ENCODE assay signal across 9 cellular contexts in genomic region chr17:14351493-14351892, GRCh38. TPM values are rescaled to one million over a fixed set of nuclear protein-coding genes. Genes with fewer than 3 reads are reported as not detected.
A peak's percentile ranks its signal among the peaks of the same experiment; 100 is the strongest.
DNase-seq lines count a peak whose midpoint lies in the region; ATAC-seq lines count a peak whose summit lies in the region.
"Had no signal": no experiment of that assay in that cellular context is flagged by ENCODE, and none has a peak within 500 bp of the region (broad histone marks: within the 10 kb centered on the region; RNA-seq: fewer than 3 reads in every experiment).

No MANE protein-coding gene starts in this region.

- peak overlapping the region; percentile 91 for H3K27ac Mint-ChIP-seq in stimulated activated naive B cell treated with anti-CD40 and anti-IgM and Interleukin-4, amounts not matched to agents 10 μg/mL and 1 μg/mL and 100 μg/mL, for 72 hours
- H3K27ac Mint-ChIP-seq in activated T-helper 2 cell treated with anti-CD3 and anti-CD28 coated beads, Interferon-gamma antibody, Interleukin-2, Interleukin-4, amounts not matched to agents 10 μg/mL and 5 μg/mL and 100 μg/mL, durations not matched to agents 14 hours and 24 hours and 36 hours: no peak overlapping the region

- no peaks in the 10 kb centered on the region for H3K27me3 Mint-ChIP-seq in activated T-cell treated with anti-CD3 and anti-CD28 coated beads, Interleukin-2, amount 50 U/mL, for 4 hours (ENCODE audit: low read depth)
- no peaks in the 10 kb centered on the region for H3K27me3 Mint-ChIP-seq in stimulated activated naive B cell treated with anti-CD40 and anti-IgM and Interleukin-4, amounts not matched to agents 10 μg/mL and 1 μg/mL and 100 μg/mL, for 72 hours
- H3K27me3 Mint-ChIP-seq in activated T-helper 2 cell treated with anti-CD3 and anti-CD28 coated beads, Interferon-gamma antibody, Interleukin-2, Interleukin-4, amounts not matched to agents 10 μg/mL and 5 μg/mL and 100 μg/mL, durations not matched to agents 14 hours and 24 hours and 36 hours (ENCODE audit: low read depth): no peaks in the 10 kb centered on the region

- no peak for DNase-seq in activated T-cell treated with anti-CD3 and anti-CD28 coated beads, Interleukin-2, amount 50 U/mL, for 4 hours
- DNase-seq in activated T-cell treated with anti-CD3 and anti-CD28 coated beads, Interleukin-2, amount 50 U/mL, for 48 hours: no peak
- DNase-seq in NOMO-1 treated with dmso at 0.1 percent for 144 hours (lab: John Stamatoyannopoulos, UW; ENCODE audit: unreplicated experiment) (peak; percentile 31), hepatic stellate cell (ENCODE audit: low spot score) (no peak)
- DNase-seq in stimulated activated naive B cell treated with anti-CD40 and anti-IgM and Interleukin-4, amounts not matched to agents 10 μg/mL and 1 μg/mL and 100 μg/mL, for 72 hours: peak; percentile 57
- DNase-seq in activated T-helper 2 cell treated with anti-CD3 and anti-CD28 coated beads, Interferon-gamma antibody, Interleukin-2, Interleukin-4, amounts not matched to agents 10 μg/mL and 5 μg/mL and 100 μg/mL, durations not matched to agents 14 hours and 24 hours and 36 hours (ENCODE audit: low spot score): no peak
- no peak for DNase-seq in stimulated activated naive CD4-positive, alpha-beta T cell treated with Interleukin-2 at 50 U/mL for 16 hours (lab: John Stamatoyannopoulos, UW)
- DNase-seq: NCI-H187 had no signal

- H3K4me3 Mint-ChIP-seq in activated T-cell treated with anti-CD3 and anti-CD28 coated beads, Interleukin-2, amount 50 U/mL, for 4 hours: no peak overlapping the region
- H3K4me3 Mint-ChIP-seq in stimulated activated naive B cell treated with anti-CD40 and anti-IgM and Interleukin-4, amounts not matched to agents 10 μg/mL and 1 μg/mL and 100 μg/mL, for 72 hours: peak overlapping the region in 1 of 2 donors; percentile 62
- no peak overlapping the region for H3K4me3 Mint-ChIP-seq in activated T-helper 2 cell treated with anti-CD3 and anti-CD28 coated beads, Interferon-gamma antibody, Interleukin-2, Interleukin-4, amounts not matched to agents 10 μg/mL and 5 μg/mL and 100 μg/mL, durations not matched to agents 14 hours and 24 hours and 36 hours (ENCODE audit: low read depth)

- intact Hi-C loops in activated T-helper 2 cell treated with anti-CD3 and anti-CD28 coated beads, Interferon-gamma antibody, Interleukin-2, Interleukin-4, amounts not matched to agents 10 μg/mL and 5 μg/mL and 100 μg/mL, durations not matched to agents 14 hours and 24 hours and 36 hours (cut with micrococcal nuclease): no loop called here

- peaks cover 10% of the 10 kb centered on the region for H3K4me1 Mint-ChIP-seq in activated T-cell treated with anti-CD3 and anti-CD28 coated beads, Interleukin-2, amount 50 U/mL, for 4 hours (ENCODE audit: low read depth)
- H3K4me1 Mint-ChIP-seq in stimulated activated naive B cell treated with anti-CD40 and anti-IgM and Interleukin-4, amounts not matched to agents 10 μg/mL and 1 μg/mL and 100 μg/mL, for 72 hours: peaks cover 32 to 36% of the 10 kb centered on the region in 2 donors
- peaks cover 9% of the 10 kb centered on the region for H3K4me1 Mint-ChIP-seq in activated T-helper 2 cell treated with anti-CD3 and anti-CD28 coated beads, Interferon-gamma antibody, Interleukin-2, Interleukin-4, amounts not matched to agents 10 μg/mL and 5 μg/mL and 100 μg/mL, durations not matched to agents 14 hours and 24 hours and 36 hours (ENCODE audit: low read depth)

- peaks cover 16% of the 10 kb centered on the region for H3K36me3 Mint-ChIP-seq in activated T-cell treated with anti-CD3 and anti-CD28 coated beads, Interleukin-2, amount 50 U/mL, for 4 hours (ENCODE audit: insufficient read depth)
- H3K36me3 Mint-ChIP-seq in stimulated activated naive B cell treated with anti-CD40 and anti-IgM and Interleukin-4, amounts not matched to agents 10 μg/mL and 1 μg/mL and 100 μg/mL, for 72 hours: peaks cover 18 to 21% of the 10 kb centered on the region in 2 donors
- peaks cover 35% of the 10 kb centered on the region for H3K36me3 Mint-ChIP-seq in activated T-helper 2 cell treated with anti-CD3 and anti-CD28 coated beads, Interferon-gamma antibody, Interleukin-2, Interleukin-4, amounts not matched to agents 10 μg/mL and 5 μg/mL and 100 μg/mL, durations not matched to agents 14 hours and 24 hours and 36 hours (ENCODE audit: low read depth)

- no peaks in the 10 kb centered on the region for H3K9me3 Mint-ChIP-seq in activated T-cell treated with anti-CD3 and anti-CD28 coated beads, Interleukin-2, amount 50 U/mL, for 4 hours
- no peaks in the 10 kb centered on the region for H3K9me3 Mint-ChIP-seq in stimulated activated naive B cell treated with anti-CD40 and anti-IgM and Interleukin-4, amounts not matched to agents 10 μg/mL and 1 μg/mL and 100 μg/mL, for 72 hours
- H3K9me3 Mint-ChIP-seq in activated T-helper 2 cell treated with anti-CD3 and anti-CD28 coated beads, Interferon-gamma antibody, Interleukin-2, Interleukin-4, amounts not matched to agents 10 μg/mL and 5 μg/mL and 100 μg/mL, durations not matched to agents 14 hours and 24 hours and 36 hours: no peaks in the 10 kb centered on the region

- ATAC-seq in activated T-cell treated with anti-CD3 and anti-CD28 coated beads, Interleukin-2, amount 50 U/mL, for 4 hours: peak; percentile 80 to 85
- peak; percentile 92 for ATAC-seq in HG02884 (IDR thresholded peaks at IDR 0.05; ENCODE audit: unreplicated experiment)
- ATAC-seq in stimulated activated naive B cell treated with anti-CD40 and anti-IgM and Interleukin-4, amounts not matched to agents 10 μg/mL and 1 μg/mL and 100 μg/mL, for 72 hours (replicated peaks): peak; percentile 99

RNA-seq across cellular contexts. Expression of gene HS3ST3B1, which starts 50.6 kb away (rescaled TPM):
- 10 to 100 TPM; 12.3 to 17.1 (median 13.5) TPM for total RNA-seq in activated T-cell treated with anti-CD3 and anti-CD28 coated beads, Interleukin-2, amount 50 U/mL, for 4 hours
- total RNA-seq in activated T-helper 2 cell treated with anti-CD3 and anti-CD28 coated beads, Interferon-gamma antibody, Interleukin-2, Interleukin-4, amounts not matched to agents 10 μg/mL and 5 μg/mL and 100 μg/mL, durations not matched to agents 14 hours and 24 hours and 36 hours: 8.6 and 9.8 TPM in 2 replicates

Comparison
In these comparisons a context has a peak if more than half of its experiments do, and no peak if none do; other contexts are left out.
1. DNase-seq: peak in NOMO-1 treated with dmso at 0.1 percent for 144 hours (single experiment) and stimulated activated naive B cell treated with anti-CD40 and anti-IgM and Interleukin-4, amounts not matched to agents 10 μg/mL and 1 μg/mL and 100 μg/mL, for 72 hours (single experiment); none in activated T-cell treated with anti-CD3 and anti-CD28 coated beads, Interleukin-2, amount 50 U/mL, for 4 hours (single experiment), activated T-cell treated with anti-CD3 and anti-CD28 coated beads, Interleukin-2, amount 50 U/mL, for 48 hours (0 of 2), hepatic stellate cell (single experiment), activated T-helper 2 cell treated with anti-CD3 and anti-CD28 coated beads, Interferon-gamma antibody, Interleukin-2, Interleukin-4, amounts not matched to agents 10 μg/mL and 5 μg/mL and 100 μg/mL, durations not matched to agents 14 hours and 24 hours and 36 hours (single experiment) and stimulated activated naive CD4-positive, alpha-beta T cell treated with Interleukin-2 at 50 U/mL for 16 hours (single experiment).
2. Peak in every context shown above with its lines, with median percentiles within 50 percentile points of each other: ATAC-seq.